ENCODE assay signal across 17 cellular contexts in genomic region chr19:29560313-29561075, GRCh38. TPM values are rescaled to one million over a fixed set of nuclear protein-coding genes. Genes with fewer than 3 reads are reported as not detected.
DNase-seq lines count a peak whose midpoint lies in the region; ATAC-seq lines count a peak whose summit lies in the region.
"Had no signal": no experiment of that assay in that cellular context is flagged by ENCODE, and none has a peak within 500 bp of the region (broad histone marks: within the 10 kb centered on the region; RNA-seq: fewer than 3 reads in every experiment).

No MANE protein-coding gene starts in this region.

- DNase-seq in NCI-H1105 (lab: John Stamatoyannopoulos, UW) (peak; percentile 7), NCI-H1436 treated with DMSO at 0.1 percent for 48 hours (lab: John Stamatoyannopoulos, UW) (peak; percentile 91), NCI-H2171 treated with DMSO at 0.1 percent for 48 hours (lab: John Stamatoyannopoulos, UW) (peak; percentile 64), mesenteric fat pad (ENCODE audit: low spot score) (peak; percentile 47), posterior vena cava (ENCODE audit: low spot score) (no peak)
- DNase-seq: CD4-positive, alpha-beta T cell; NCI-H146; NCI-H510A treated with DMSO at 0.1 percent for 48 hours; NK-92 treated with Interleukin-12 subunit alpha and Interleukin-12 subunit beta, amount 100 ng/mL, for 24 hours; OCI-M1; SIG-M5 had no signal

- intact Hi-C loops in posterior vena cava (cut with DNase I) = no loop called here

- ATAC-seq in HG02623 (IDR thresholded peaks at IDR 0.05; ENCODE audit: unreplicated experiment) = no peak
- no peak for ATAC-seq in HG02852 (IDR thresholded peaks at IDR 0.05; ENCODE audit: unreplicated experiment)

RNA-seq across cellular contexts. Expression of gene VSTM2B, which starts 34.7 kb away (rescaled TPM):
- not detected for total RNA-seq in mesenteric fat pad
- not detected for total RNA-seq in posterior vena cava
- total RNA-seq: B cell; CD4-positive, alpha-beta T cell; LHCN-M2; RPMI7951; T-helper 1 cell treated with Interleukin-12 subunit alpha and Interleukin-12 subunit beta and Interleukin-4 antibody, amounts not matched to agents 30 ng/mL and 1 ng/mL, for 36 hours had no signal

RNA-seq across cellular contexts. Expression of gene POP4, which starts 45.6 kb away (rescaled TPM):
- total RNA-seq in mesenteric fat pad (57.4 TPM), posterior vena cava (10 to 100 TPM; 41.4 to 49.1 TPM)
